1 cellular context compared by ENCODE assay signal in the genomic region with DNA sequence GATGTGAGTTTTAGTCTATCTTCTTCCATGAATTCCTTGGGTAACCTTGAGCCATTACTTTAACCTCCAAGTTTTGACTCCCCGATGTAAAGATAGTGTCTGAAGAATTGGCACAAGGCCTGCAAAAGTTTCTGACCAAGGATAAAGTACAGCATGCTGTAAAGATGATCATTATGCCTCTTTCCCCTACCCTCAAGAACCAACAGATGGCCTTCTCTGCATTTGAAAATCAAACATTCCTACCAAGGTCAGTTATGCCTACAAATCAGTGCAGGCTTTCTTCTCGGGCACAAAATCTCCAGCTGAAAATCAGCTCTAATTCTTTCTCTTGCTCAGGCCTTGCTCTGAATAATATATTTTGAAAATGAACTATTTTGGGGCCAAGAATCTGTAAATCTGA.
TF ChIP-seq lines count a peak whose summit lies in the region.

No MANE protein-coding gene starts in this region.

TF ChIP-seq in liver, 16 proteins besides CTCF, POLR2A, EP300 and RAD21 (continued from another document):
- TF ChIP-seq FOXA1 (IDR thresholded peaks at IDR 0.05): no peak
- TF ChIP-seq NR2F2 (IDR thresholded peaks at IDR 0.05): no peak
- TF ChIP-seq, protein P1, sequence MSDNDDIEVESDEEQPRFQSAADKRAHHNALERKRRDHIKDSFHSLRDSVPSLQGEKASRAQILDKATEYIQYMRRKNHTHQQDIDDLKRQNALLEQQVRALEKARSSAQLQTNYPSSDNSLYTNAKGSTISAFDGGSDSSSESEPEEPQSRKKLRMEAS (IDR thresholded peaks at IDR 0.05): no peak
- TF ChIP-seq RXRA (IDR thresholded peaks at IDR 0.05): no peak
- TF ChIP-seq, protein P2, sequence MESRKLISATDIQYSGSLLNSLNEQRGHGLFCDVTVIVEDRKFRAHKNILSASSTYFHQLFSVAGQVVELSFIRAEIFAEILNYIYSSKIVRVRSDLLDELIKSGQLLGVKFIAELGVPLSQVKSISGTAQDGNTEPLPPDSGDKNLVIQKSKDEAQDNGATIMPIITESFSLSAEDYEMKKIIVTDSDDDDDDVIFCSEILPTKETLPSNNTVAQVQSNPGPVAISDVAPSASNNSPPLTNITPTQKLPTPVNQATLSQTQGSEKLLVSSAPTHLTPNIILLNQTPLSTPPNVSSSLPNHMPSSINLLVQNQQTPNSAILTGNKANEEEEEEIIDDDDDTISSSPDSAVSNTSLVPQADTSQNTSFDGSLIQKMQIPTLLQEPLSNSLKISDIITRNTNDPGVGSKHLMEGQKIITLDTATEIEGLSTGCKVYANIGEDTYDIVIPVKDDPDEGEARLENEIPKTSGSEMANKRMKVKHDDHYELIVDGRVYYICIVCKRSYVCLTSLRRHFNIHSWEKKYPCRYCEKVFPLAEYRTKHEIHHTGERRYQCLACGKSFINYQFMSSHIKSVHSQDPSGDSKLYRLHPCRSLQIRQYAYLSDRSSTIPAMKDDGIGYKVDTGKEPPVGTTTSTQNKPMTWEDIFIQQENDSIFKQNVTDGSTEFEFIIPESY (IDR thresholded peaks at IDR 0.05): no peak
- TF ChIP-seq HNF4A (conservative IDR thresholded peaks at IDR 0.05): no peak
- no peak for TF ChIP-seq JUND (IDR thresholded peaks at IDR 0.05)
- TF ChIP-seq, protein P3, sequence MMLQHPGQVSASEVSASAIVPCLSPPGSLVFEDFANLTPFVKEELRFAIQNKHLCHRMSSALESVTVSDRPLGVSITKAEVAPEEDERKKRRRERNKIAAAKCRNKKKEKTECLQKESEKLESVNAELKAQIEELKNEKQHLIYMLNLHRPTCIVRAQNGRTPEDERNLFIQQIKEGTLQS (IDR thresholded peaks at IDR 0.05): no peak
